Comparison of ENCODE assay signal across 23 cellular contexts in genomic region chr1:21696931-21697330, GRCh38.
"Had no signal": no experiment of that assay in that cellular context is flagged by ENCODE, and none has a peak within 500 bp of the region (broad histone marks: within the 10 kb centered on the region; RNA-seq: fewer than 3 reads in every experiment).

No MANE protein-coding gene starts in this region.

- H3K4me3 Mint-ChIP-seq: activated CD4-positive, alpha-beta memory T cell treated with anti-CD3 and anti-CD28 coated beads, Interleukin-2, amount 10 ng/mL, durations not matched to agents 7 days and 5 days; activated naive CD8-positive, alpha-beta T cell treated with anti-CD3 and anti-CD28 coated beads, Interleukin-2, amount 10 ng/mL, durations not matched to agents 7 days and 5 days; activated T-cell treated with anti-CD3 and anti-CD28 coated beads, Interleukin-2, amount 50 U/mL, for 4 hours; memory B cell; natural killer cell; WTC11 had no signal

- DNase-seq: activated CD4-positive, alpha-beta memory T cell treated with anti-CD3 and anti-CD28 coated beads, Interleukin-2, amount 10 ng/mL, durations not matched to agents 7 days and 5 days; activated CD4-positive, alpha-beta T cell treated with anti-CD3 and anti-CD28 coated beads for 4 hours; activated gamma-delta T cell treated with Interleukin-2 at 50 U/mL for 16 hours; activated naive CD8-positive, alpha-beta T cell treated with anti-CD3 and anti-CD28 coated beads, Interleukin-2, amount 10 ng/mL, durations not matched to agents 7 days and 5 days; activated T-cell treated with anti-CD3 and anti-CD28 coated beads, Interleukin-2, amount 50 U/mL, for 4 hours; anterior cingulate cortex; esophagus squamous epithelium; foreskin fibroblast; kidney glomerular epithelial cell; left ventricle myocardium superior; natural killer cell; nucleus accumbens; posterior cingulate gyrus; retina; stimulated activated CD4-positive, alpha-beta T cell treated with anti-CD3 and anti-CD28 coated beads, Interleukin-2, amount 100 ng/mL, for 48 hours; stimulated activated naive CD4-positive, alpha-beta T cell; substantia nigra; T-helper 2 cell had no signal

- H3K9me3 Mint-ChIP-seq: activated CD4-positive, alpha-beta memory T cell treated with anti-CD3 and anti-CD28 coated beads, Interleukin-2, amount 10 ng/mL, durations not matched to agents 7 days and 5 days; activated naive CD8-positive, alpha-beta T cell treated with anti-CD3 and anti-CD28 coated beads, Interleukin-2, amount 10 ng/mL, durations not matched to agents 7 days and 5 days; activated T-cell treated with anti-CD3 and anti-CD28 coated beads, Interleukin-2, amount 50 U/mL, for 4 hours; memory B cell; natural killer cell; WTC11 had no signal

- H3K4me3 ChIP-seq: esophagus squamous epithelium, tibial nerve, vagina had no signal

- H3K27me3 Mint-ChIP-seq: activated CD4-positive, alpha-beta memory T cell treated with anti-CD3 and anti-CD28 coated beads, Interleukin-2, amount 10 ng/mL, durations not matched to agents 7 days and 5 days; activated naive CD8-positive, alpha-beta T cell treated with anti-CD3 and anti-CD28 coated beads, Interleukin-2, amount 10 ng/mL, durations not matched to agents 7 days and 5 days; memory B cell had no signal

- H3K27me3 ChIP-seq: esophagus squamous epithelium, tibial nerve, vagina had no signal

- H3K4me1 Mint-ChIP-seq: memory B cell, natural killer cell, WTC11 had no signal

- H3K4me1 ChIP-seq: esophagus squamous epithelium, tibial nerve, vagina had no signal

- ATAC-seq: activated T-cell treated with anti-CD3 and anti-CD28 coated beads, Interleukin-2, amount 50 U/mL, for 4 hours; left ventricle myocardium superior; natural killer cell; WTC11 had no signal

- FAIRE-seq: colon had no signal

- H3K27ac Mint-ChIP-seq: activated CD4-positive, alpha-beta memory T cell treated with anti-CD3 and anti-CD28 coated beads, Interleukin-2, amount 10 ng/mL, durations not matched to agents 7 days and 5 days; activated naive CD8-positive, alpha-beta T cell treated with anti-CD3 and anti-CD28 coated beads, Interleukin-2, amount 10 ng/mL, durations not matched to agents 7 days and 5 days; memory B cell; natural killer cell had no signal

- H3K27ac ChIP-seq: esophagus squamous epithelium, tibial nerve, vagina had no signal

- H3K9me3 ChIP-seq: esophagus squamous epithelium, tibial nerve, vagina had no signal
